In genomic region chr2:172555522-172556283, GRCh38 we compare ENCODE assay signal across 8 cellular contexts. TPM values are rescaled to one million over a fixed set of nuclear protein-coding genes. Genes with fewer than 3 reads are reported as not detected.
DNase-seq lines count a peak whose midpoint lies in the region; ATAC-seq and TF ChIP-seq lines count a peak whose summit lies in the region.

Gene PDK1 (plus strand): TSS chr2:172556090. CDS start chr2:172556151, 61 bp downstream.

- DNase-seq in AML-193 (lab: John Stamatoyannopoulos, UW), result peak; percentile 78 to 85
- DNase-seq in NCI-H510A (lab: John Stamatoyannopoulos, UW), result peak; percentile 94
- peak; percentile 82 to 84 for DNase-seq in activated CD4-positive, alpha-beta T cell treated with anti-CD3 and anti-CD28 coated beads for 24 hours (ENCODE audit: low read depth in 2 of 2)
- DNase-seq in chondrocyte (ENCODE audit: low spot score), result peak; percentile 92
- DNase-seq in kidney tubule cell (ENCODE audit: low spot score), result peak; percentile 95
- DNase-seq in stimulated activated CD4-positive, alpha-beta T cell treated with anti-CD3 and anti-CD28 coated beads, Interleukin-1b, Interleukin-23, amount 100 ng/mL, for 24 hours (ENCODE audit: low read depth in 4 of 4, low spot score in 1 of 4), result peak; percentile 65 to 89 (median 84)

- TF ChIP-seq POLR2A in GM19099 (IDR thresholded peaks at IDR 0.05; ENCODE audit: extremely low read depth, insufficient read length, low read depth), result peak; percentile 90

- H3K4me1 Mint-ChIP-seq in chondrocyte (ENCODE audit: low read depth), result peaks cover 57% of the 10 kb centered on the region

- H3K27ac Mint-ChIP-seq in chondrocyte (ENCODE audit: unreplicated experiment), result peak within 1 kb of the TSS; percentile 98

- TF ChIP-seq CTCF in chondrocyte (IDR thresholded peaks at IDR 0.05), result no peak

- H3K27me3 Mint-ChIP-seq in chondrocyte (ENCODE audit: low read depth), result no peaks in the 10 kb centered on the region

- H3K4me3 Mint-ChIP-seq in chondrocyte (ENCODE audit: unreplicated experiment), result peak within 1 kb of the TSS; percentile 97

- H3K36me3 Mint-ChIP-seq in chondrocyte (ENCODE audit: low read depth), result no peaks in the 10 kb centered on the region

- H3K9me3 Mint-ChIP-seq in chondrocyte (ENCODE audit: low read depth), result no peaks in the 10 kb centered on the region

- peak; percentile 62 for ATAC-seq in HG03378 (IDR thresholded peaks at IDR 0.05; ENCODE audit: unreplicated experiment)

RNA-seq across cellular contexts. Expression of gene PDK1, which starts in this region (rescaled TPM):
- 13.9 to 27.9 TPM (median 27.6 TPM) in 3 replicates for total RNA-seq in chondrocyte

Comparison
In these comparisons a context has a peak if more than half of its experiments do, and no peak if none do; other contexts are left out.
1. Peak in every context shown above with its lines: DNase-seq and ATAC-seq.